Comparison of ENCODE assay signal across 27 cellular contexts in genomic region chr14:104717137-104717536, GRCh38.
"Had no signal": no experiment of that assay in that cellular context is flagged by ENCODE, and none has a peak within 500 bp of the region (broad histone marks: within the 10 kb centered on the region; RNA-seq: fewer than 3 reads in every experiment).

No MANE protein-coding gene starts in this region.

- DNase-seq: activated CD4-positive, alpha-beta memory T cell treated with anti-CD3 and anti-CD28 coated beads, Interleukin-2, amount 10 ng/mL, durations not matched to agents 7 days and 5 days; activated CD4-positive, alpha-beta T cell treated with anti-CD3 and anti-CD28 coated beads, Interleukin-2, amount 10 ng/mL, durations not matched to agents 24 days and 14 days; activated effector memory CD4-positive, alpha-beta T cell treated with Interleukin-2 at 50 U/mL for 16 hours; activated T-cell treated with anti-CD3 and anti-CD28 coated beads, Interleukin-2, amount 50 U/mL, for 72 hours; aorta; central memory CD4-positive, alpha-beta T cell; effector memory CD8-positive, alpha-beta T cell; glutamatergic neuron; hippocampal formation; kidney glomerular epithelial cell; left ventricle myocardium superior; mammary epithelial cell; occipital lobe; posterior cingulate gyrus; sigmoid colon; stimulated activated CD4-positive, alpha-beta T cell treated with anti-CD3 and anti-CD28 coated beads, Interleukin-2, amount 100 ng/mL, for 48 hours; stimulated activated CD8-positive, alpha-beta memory T cell treated with anti-CD3 and anti-CD28 coated beads, Interleukin-4, amount 100 ng/mL, for 48 hours; stimulated activated naive CD4-positive, alpha-beta T cell; SW 1271; transverse colon had no signal

- H3K4me2 ChIP-seq: smooth muscle cell had no signal

- H3K27ac Mint-ChIP-seq: activated CD4-positive, alpha-beta memory T cell treated with anti-CD3 and anti-CD28 coated beads, Interleukin-2, amount 10 ng/mL, durations not matched to agents 7 days and 5 days; activated CD4-positive, alpha-beta T cell treated with anti-CD3 and anti-CD28 coated beads, Interleukin-2, amount 10 ng/mL, durations not matched to agents 24 days and 14 days; activated T-cell treated with anti-CD3 and anti-CD28 coated beads, Interleukin-2, amount 50 U/mL, for 72 hours; effector memory CD8-positive, alpha-beta T cell; mesothelial cell of epicardium; nephron had no signal

- H3K27ac ChIP-seq: esophagus muscularis mucosa, sigmoid colon, transverse colon had no signal

- H3K36me3 Mint-ChIP-seq: activated naive CD4-positive, alpha-beta T cell treated with anti-CD3 and anti-CD28 coated beads, Interleukin-2, amount 50 U/mL, for 72 hours; brain had no signal

- H3K4me3 ChIP-seq: esophagus muscularis mucosa, sigmoid colon, smooth muscle cell, transverse colon had no signal

- H3K4me1 Mint-ChIP-seq: activated CD4-positive, alpha-beta T cell treated with anti-CD3 and anti-CD28 coated beads, Interleukin-2, amount 10 ng/mL, durations not matched to agents 24 days and 14 days; mesothelial cell of epicardium had no signal

- H3K27me3 ChIP-seq: esophagus muscularis mucosa, sigmoid colon, transverse colon had no signal

- H3K27me3 Mint-ChIP-seq: activated CD4-positive, alpha-beta memory T cell treated with anti-CD3 and anti-CD28 coated beads, Interleukin-2, amount 10 ng/mL, durations not matched to agents 7 days and 5 days; activated CD4-positive, alpha-beta T cell treated with anti-CD3 and anti-CD28 coated beads, Interleukin-2, amount 10 ng/mL, durations not matched to agents 24 days and 14 days; brain; effector memory CD8-positive, alpha-beta T cell had no signal

- H3K9me3 ChIP-seq: esophagus muscularis mucosa, sigmoid colon, transverse colon had no signal

- H3K4me3 Mint-ChIP-seq: activated CD4-positive, alpha-beta memory T cell treated with anti-CD3 and anti-CD28 coated beads, Interleukin-2, amount 10 ng/mL, durations not matched to agents 7 days and 5 days; activated CD4-positive, alpha-beta T cell treated with anti-CD3 and anti-CD28 coated beads, Interleukin-2, amount 10 ng/mL, durations not matched to agents 24 days and 14 days; activated T-cell treated with anti-CD3 and anti-CD28 coated beads, Interleukin-2, amount 50 U/mL, for 72 hours; brain; effector memory CD8-positive, alpha-beta T cell; mesothelial cell of epicardium had no signal

- ATAC-seq: activated CD4-positive, CD25-positive, alpha-beta regulatory T cell treated with anti-CD3 and anti-CD28 coated beads, Interleukin-2, amount 50 U/mL, for 24 hours; activated naive CD4-positive, alpha-beta T cell treated with anti-CD3 and anti-CD28 coated beads, Interleukin-2, amount 50 U/mL, for 72 hours; activated T-cell treated with anti-CD3 and anti-CD28 coated beads, Interleukin-2, amount 50 U/mL, for 72 hours; effector memory CD8-positive, alpha-beta T cell had no signal

- H3K9me3 Mint-ChIP-seq: activated CD4-positive, alpha-beta memory T cell treated with anti-CD3 and anti-CD28 coated beads, Interleukin-2, amount 10 ng/mL, durations not matched to agents 7 days and 5 days; activated CD4-positive, alpha-beta T cell treated with anti-CD3 and anti-CD28 coated beads, Interleukin-2, amount 10 ng/mL, durations not matched to agents 24 days and 14 days; activated naive CD4-positive, alpha-beta T cell treated with anti-CD3 and anti-CD28 coated beads, Interleukin-2, amount 50 U/mL, for 72 hours; activated T-cell treated with anti-CD3 and anti-CD28 coated beads, Interleukin-2, amount 50 U/mL, for 72 hours; brain; effector memory CD8-positive, alpha-beta T cell; mesothelial cell of epicardium; nephron had no signal
